8 cellular contexts compared by ENCODE assay signal in genomic region chr20:63894358-63895201, GRCh38. TPM values are rescaled to one million over a fixed set of nuclear protein-coding genes. Genes with fewer than 3 reads are reported as not detected.
DNase-seq lines count a peak whose midpoint lies in the region; TF ChIP-seq lines count a peak whose summit lies in the region.

Gene DNAJC5, plus strand, starts transcription at chr20:63895126. Its CDS starts 33,220 bp downstream, at chr20:63928346.

- peaks cover 41% of the 10 kb centered on the region for H3K4me1 Mint-ChIP-seq in activated naive CD4-positive, alpha-beta T cell treated with anti-CD3 and anti-CD28 coated beads for 36 hours (ENCODE audit: low read depth)

- H3K4ac ChIP-seq in neuronal stem cell (ENCODE audit: low read length): no peak within 1 kb of the TSS

- no peaks in the 10 kb centered on the region for H3K27me3 Mint-ChIP-seq in activated naive CD4-positive, alpha-beta T cell treated with anti-CD3 and anti-CD28 coated beads for 36 hours (ENCODE audit: low read depth)

- H3K27me3 ChIP-seq in neuronal stem cell (ENCODE audit: control insufficient read depth in 3 of 3, insufficient read depth in 3 of 3, low read depth in 1 of 3, low read length in 3 of 3): no peaks in the 10 kb centered on the region

- H2AK5ac ChIP-seq in neuronal stem cell (ENCODE audit: low read depth, low read length): no peak within 1 kb of the TSS

- CTCF ChIA-PET in HEK293T (lab: Yijun Ruan, JAX): interaction anchor here (1.0 kb wide), 1 partner anchor 74 kb away, joined by 3 read pairs; no protein-coding TSS in a partner anchor
- CTCF ChIA-PET in activated naive CD4-positive, alpha-beta T cell treated with anti-CD3 and anti-CD28 coated beads for 36 hours (lab: Charles Lee): interaction anchor here (0.9 kb wide), 1 partner anchor 357 kb away, joined by 3 read pairs; no protein-coding TSS in a partner anchor

- H3K9ac ChIP-seq in SK-N-MC (ENCODE audit: insufficient read length): peak within 1 kb of the TSS; percentile 78
- peak within 1 kb of the TSS; percentile 82 for H3K9ac ChIP-seq in neuronal stem cell (ENCODE audit: low read depth, low read length, poor library complexity)

- peak within 1 kb of the TSS; percentile 93 for H3K27ac Mint-ChIP-seq in activated naive CD4-positive, alpha-beta T cell treated with anti-CD3 and anti-CD28 coated beads for 36 hours

- DNase-seq in GM03348 (ENCODE audit: low spot score): peak; percentile 100
- DNase-seq in HEK293T (ENCODE audit: extremely low spot score): peak; percentile 100
- peak; percentile 90 for DNase-seq in MV-4-11 (lab: John Stamatoyannopoulos, UW)
- DNase-seq in SK-N-MC (ENCODE audit: low read depth, low spot score): peak; percentile 40
- DNase-seq in activated naive CD4-positive, alpha-beta T cell treated with anti-CD3 and anti-CD28 coated beads for 36 hours: peak; percentile 94
- peak; percentile 76 for DNase-seq in foreskin melanocyte
- peak; percentile 90 for DNase-seq in neuronal stem cell (ENCODE audit: low spot score)
- peak; percentile 81 for DNase-seq in stromal cell of bone marrow (ENCODE audit: low read depth)

- H3K18ac ChIP-seq in neuronal stem cell (ENCODE audit: low read length): no peak within 1 kb of the TSS

- peaks cover under 1% of the 10 kb centered on the region; the same call in 1 of the 2 replicates for H3K36me3 ChIP-seq in SK-N-MC (ENCODE audit: insufficient read depth, low read length)
- peaks cover 19 to 39% of the 10 kb centered on the region in 2 donors for H3K36me3 ChIP-seq in neuronal stem cell (replicated peaks in 1 of 2; ENCODE audit: control insufficient read depth in 2 of 2, insufficient read depth in 2 of 2, low read length in 2 of 2)

- no CpG with 5 or more reads among the region's 82 CpGs for WGBS in neuronal stem cell (ENCODE audit: extremely low coverage in 2 of 2, insufficient read length in 2 of 2, insufficient replicate concordance in 1 of 2), 2 donors

- no peaks in the 10 kb centered on the region for H3K9me3 ChIP-seq in SK-N-MC (ENCODE audit: low read depth, low read length)
- no peaks in the 10 kb centered on the region for H3K9me3 ChIP-seq in neuronal stem cell (replicated peaks in 1 of 2; ENCODE audit: control insufficient read depth in 2 of 2, insufficient read depth in 1 of 2, low read depth in 1 of 2, low read length in 2 of 2)

- POLR2A ChIA-PET in HEK293T (lab: Yijun Ruan, JAX): interaction anchor here (1.0 to 1.8 kb wide), 2 partner anchors 18 to 29 kb away, joined by 3 to 10 read pairs; partner anchors contain the start of gene TPD52L2

- H3K4me3 ChIP-seq in SK-N-MC (peak within 1 kb of the TSS; percentile 89), neuronal stem cell (ENCODE audit: low read length in 2 of 2) (peak within 1 kb of the TSS; percentile 53 to 79)

- H3K14ac ChIP-seq in neuronal stem cell (ENCODE audit: low read length): no peak within 1 kb of the TSS

- H2BK5ac ChIP-seq in neuronal stem cell (ENCODE audit: low read length): no peak within 1 kb of the TSS

- intact Hi-C loops in activated naive CD4-positive, alpha-beta T cell treated with anti-CD3 and anti-CD28 coated beads for 36 hours (cut with micrococcal nuclease): loop anchor here (1.0 to 5.0 kb wide), 4 partner anchors 22 to 257 kb away; partner anchors contain the start of genes TPD52L2 and UCKL1

- H2BK120ac ChIP-seq in neuronal stem cell (ENCODE audit: low read depth, low read length): no peak within 1 kb of the TSS

- H4K8ac ChIP-seq in neuronal stem cell (ENCODE audit: low read depth, low read length): no peak within 1 kb of the TSS

- no peaks in the 10 kb centered on the region for H3K9me3 Mint-ChIP-seq in activated naive CD4-positive, alpha-beta T cell treated with anti-CD3 and anti-CD28 coated beads for 36 hours

- no peak within 1 kb of the TSS for H2BK15ac ChIP-seq in neuronal stem cell (ENCODE audit: low read length)

- peaks cover 11% of the 10 kb centered on the region for H3K36me3 Mint-ChIP-seq in activated naive CD4-positive, alpha-beta T cell treated with anti-CD3 and anti-CD28 coated beads for 36 hours (ENCODE audit: low read depth)

- H3K27ac ChIP-seq in SK-N-MC (peak within 1 kb of the TSS; percentile 0), neuronal stem cell (replicated peaks; ENCODE audit: low read length) (no peak within 1 kb of the TSS)

- peak within 1 kb of the TSS; percentile 76 for H3K4me2 ChIP-seq in neuronal stem cell (ENCODE audit: insufficient read depth, low read length, poor library complexity, severe bottlenecking)

- no peak within 1 kb of the TSS for H4K91ac ChIP-seq in neuronal stem cell (ENCODE audit: low read depth, low read length, poor library complexity)

- H3K4me3 Mint-ChIP-seq in activated naive CD4-positive, alpha-beta T cell treated with anti-CD3 and anti-CD28 coated beads for 36 hours: peak within 1 kb of the TSS; percentile 95

- peak within 1 kb of the TSS; percentile 60 for H3K23ac ChIP-seq in neuronal stem cell (ENCODE audit: low read depth, low read length, poor library complexity)

- peak within 1 kb of the TSS; percentile 85 for H2AFZ ChIP-seq in neuronal stem cell (ENCODE audit: low read length)

- H3K4me1 ChIP-seq in neuronal stem cell (ENCODE audit: control insufficient read depth in 2 of 2, insufficient read depth in 1 of 2, low read depth in 1 of 2, low read length in 2 of 2): peaks cover 9 to 12% of the 10 kb centered on the region in 2 donors

- no peak within 1 kb of the TSS for H2BK12ac ChIP-seq in neuronal stem cell (ENCODE audit: low read length)

- H3K79me1 ChIP-seq in neuronal stem cell (ENCODE audit: low read depth, low read length): peaks cover 10% of the 10 kb centered on the region

TF ChIP-seq in HEK293T, 16 proteins besides CTCF, POLR2A, EP300 and RAD21:
- TF ChIP-seq LEF1 (IDR thresholded peaks at IDR 0.05; ENCODE audit: borderline replicate concordance) (0 out of 2 replicates have a peak, but pooled peaks have one; percentile 61), PKNOX1 (IDR thresholded peaks at IDR 0.05) (peak; percentile 91), TARDBP (IDR thresholded peaks at IDR 0.05) (peak; percentile 98), SP1 (IDR thresholded peaks at IDR 0.05) (no peak)

RNA-seq across cellular contexts. Expression of gene DNAJC5, which starts in this region (rescaled TPM):
- 10 to 100 TPM; 19.4 to 19.5 TPM for total RNA-seq in activated naive CD4-positive, alpha-beta T cell treated with anti-CD3 and anti-CD28 coated beads for 36 hours
- polyA plus RNA-seq in neuronal stem cell (2013, experiment 1 of 2): 17.2 TPM
- 16.8 TPM for polyA plus RNA-seq in neuronal stem cell (2013, experiment 2 of 2)

Comparison
In these comparisons a context has a peak if more than half of its experiments do, and no peak if none do; other contexts are left out.
1. DNase-seq: peak in every context shown above with its lines; median percentile 100 in GM03348; 100 in HEK293T; 94 in activated naive CD4-positive, alpha-beta T cell treated with anti-CD3 and anti-CD28 coated beads for 36 hours; 90 in MV-4-11; 90 in neuronal stem cell; 81 in stromal cell of bone marrow; 76 in foreskin melanocyte; 40 in SK-N-MC.